In the genomic region with DNA sequence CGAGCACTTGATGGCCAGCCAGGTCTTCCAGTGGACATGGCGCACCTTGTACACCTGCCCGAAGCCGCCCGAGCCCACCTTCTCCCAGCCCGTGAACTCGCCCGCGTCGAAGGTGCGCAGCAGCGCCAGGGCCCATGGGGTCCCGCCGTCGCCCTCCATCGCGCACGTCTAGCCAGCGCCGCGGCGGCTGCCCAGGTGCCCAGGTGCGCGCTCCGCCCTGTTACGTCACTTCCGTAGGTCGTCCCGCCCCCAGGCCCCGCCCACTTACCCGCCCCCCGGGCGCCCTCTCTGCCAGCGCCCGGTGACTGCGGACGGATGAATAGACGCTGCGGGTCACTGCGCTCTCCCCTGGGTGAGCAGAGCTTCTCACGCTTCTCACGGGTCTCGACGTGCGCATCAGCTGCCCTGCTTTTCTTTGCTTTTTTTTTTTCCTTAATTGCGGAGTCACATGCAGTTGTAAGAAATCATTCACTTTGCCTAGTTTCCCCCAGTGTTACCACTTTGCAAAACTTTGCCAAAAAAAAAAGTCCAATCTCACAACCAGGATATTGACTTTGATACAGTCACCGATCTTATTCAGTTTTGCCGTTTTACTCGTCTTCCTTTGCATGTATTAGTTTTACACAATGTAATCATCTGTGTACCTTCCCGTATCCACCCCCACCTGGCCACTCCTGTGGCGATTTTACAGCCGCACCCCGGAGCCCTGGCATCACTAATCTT, we compare ENCODE assay signal across 8 cellular contexts. TPM values are rescaled to one million over a fixed set of nuclear protein-coding genes. Genes with fewer than 3 reads are reported as not detected.
A peak's percentile ranks its signal among the peaks of the same experiment; 100 is the strongest.
DNase-seq lines count a peak whose midpoint lies in the region; ATAC-seq and TF ChIP-seq lines count a peak whose summit lies in the region.

A gene (minus strand): TSS at position 170 of the 723 bp plus-strand sequence. CDS start 11 bp downstream, at position 159.

- CTCF ChIA-PET in AG04449 (lab: Yijun Ruan, JAX): interaction anchor here (1.2 to 5.1 kb wide), 5 partner anchors 10 to 156 kb away, joined by 3 to 63 read pairs (median 11); no protein-coding TSS in a partner anchor

- H3K36me3 ChIP-seq in GM23248 (ENCODE audit: low read depth) (no peaks in the 10 kb centered on the region), rectal smooth muscle tissue (ENCODE audit: control insufficient read depth, insufficient read depth, low read length) (no peaks in the 10 kb centered on the region)

- peaks cover 8% of the 10 kb centered on the region for H3F3A ChIP-seq in GM23248 (ENCODE audit: insufficient read depth)

- no peaks in the 10 kb centered on the region for H3K9me3 Mint-ChIP-seq in activated T-cell treated with anti-CD3 and anti-CD28 coated beads, Interleukin-2, amount 50 U/mL, for 4 hours

- peaks cover 17% of the 10 kb centered on the region for H3K4me1 ChIP-seq in GM23248 (ENCODE audit: insufficient read depth)
- peaks cover 4% of the 10 kb centered on the region for H3K4me1 ChIP-seq in rectal smooth muscle tissue (ENCODE audit: control insufficient read depth, insufficient read depth, low read length)

- POLR2A ChIA-PET in AG04449 (lab: Yijun Ruan, JAX): no interaction called here

- H3K9ac ChIP-seq in GM23248 (peak within 1 kb of the TSS; percentile 77), rectal smooth muscle tissue (ENCODE audit: low read length) (no peak within 1 kb of the TSS)

- H3K9me3 ChIP-seq in GM23248 (ENCODE audit: low read depth): no peaks in the 10 kb centered on the region

- peaks cover 10% of the 10 kb centered on the region; the same call in 1 of the 2 replicates for H3K27me3 ChIP-seq in GM23248 (replicated peaks; ENCODE audit: insufficient read depth)
- H3K27me3 ChIP-seq in rectal smooth muscle tissue (ENCODE audit: control insufficient read depth, insufficient read depth, low read length): peaks cover 35% of the 10 kb centered on the region

- H4K20me1 ChIP-seq in GM23248 (ENCODE audit: insufficient read depth): no peaks in the 10 kb centered on the region

- peaks cover 23% of the 10 kb centered on the region for H3K4me1 Mint-ChIP-seq in activated T-cell treated with anti-CD3 and anti-CD28 coated beads, Interleukin-2, amount 50 U/mL, for 4 hours (ENCODE audit: low read depth)

- DNase-seq in AG04449 (ENCODE audit: low read depth, low spot score) (no peak), GM23248 (peak; percentile 80), NCI-H69 (lab: John Stamatoyannopoulos, UW) (peak; percentile 97), germinal center (ENCODE audit: low spot score) (peak; percentile 88), pons (ENCODE audit: low spot score) (no peak)
- peak; percentile 58 for DNase-seq in activated T-cell treated with anti-CD3 and anti-CD28 coated beads, Interleukin-2, amount 50 U/mL, for 4 hours

- peak within 1 kb of the TSS; percentile 80 for H3K4me3 Mint-ChIP-seq in activated T-cell treated with anti-CD3 and anti-CD28 coated beads, Interleukin-2, amount 50 U/mL, for 4 hours

- H3K4me2 ChIP-seq in GM23248 (ENCODE audit: unreplicated experiment): peak within 1 kb of the TSS; percentile 81

- H2AFZ ChIP-seq in GM23248: peak within 1 kb of the TSS; percentile 65

- in situ Hi-C loops in GM23248 (cut with MboI): no loop called here

- no peaks in the 10 kb centered on the region for H3K9me2 ChIP-seq in GM23248 (ENCODE audit: insufficient read depth)

- peak within 1 kb of the TSS; percentile 66 for H3K4me3 ChIP-seq in AG04449 (ENCODE audit: low read depth, low read length)
- peak within 1 kb of the TSS; percentile 64 for H3K4me3 ChIP-seq in GM23248
- peak within 1 kb of the TSS; percentile 51 for H3K4me3 ChIP-seq in rectal smooth muscle tissue (ENCODE audit: low read length)

- peak; percentile 53 to 56 for ATAC-seq in activated T-cell treated with anti-CD3 and anti-CD28 coated beads, Interleukin-2, amount 50 U/mL, for 4 hours
- ATAC-seq in HG02938 (IDR thresholded peaks at IDR 0.05; ENCODE audit: unreplicated experiment): no peak

- no peak for TF ChIP-seq CTCF in AG04449 (IDR thresholded peaks at IDR 0.05; ENCODE audit: insufficient read depth, low read length, missing control alignments)

- H3K27ac ChIP-seq in GM23248: peak within 1 kb of the TSS; percentile 62
- H3K27ac ChIP-seq in rectal smooth muscle tissue (ENCODE audit: low read depth, low read length): peak within 1 kb of the TSS; percentile 12

- H3K27me3 Mint-ChIP-seq in activated T-cell treated with anti-CD3 and anti-CD28 coated beads, Interleukin-2, amount 50 U/mL, for 4 hours (ENCODE audit: low read depth): peaks cover 72% of the 10 kb centered on the region

- 7 to 8% methylated on average over 33 to 36 of the region's 53 CpGs for WGBS in GM23248 (ENCODE audit: low coverage in 1 of 2, low lambda C conversion rate in 2 of 2, missing lambda C conversion rate in 2 of 2), 2 experiments

- no peaks in the 10 kb centered on the region for H3K36me3 Mint-ChIP-seq in activated T-cell treated with anti-CD3 and anti-CD28 coated beads, Interleukin-2, amount 50 U/mL, for 4 hours (ENCODE audit: insufficient read depth)

- H3K79me2 ChIP-seq in GM23248 (ENCODE audit: insufficient read depth): no peaks in the 10 kb centered on the region

RNA-seq across cellular contexts. Expression of the gene that starts here (rescaled TPM):
- total RNA-seq in GM23248 (2014; rRNA removed; shearing (Covaris generic)): 0.54 and 1.0 TPM in 2 replicates
- polyA plus RNA-seq in GM23248 (2016; fragmentation: Nextera tagmentation; extraction: Ambion mirVana): 0.43 and 0.46 TPM in 2 replicates
- total RNA-seq in activated T-cell treated with anti-CD3 and anti-CD28 coated beads, Interleukin-2, amount 50 U/mL, for 4 hours: under 1 TPM; 0.13 to 0.20 (median 0.19) TPM

Comparison
In these comparisons a context has a peak if more than half of its experiments do, and no peak if none do; other contexts are left out.
1. Peak in DNase-seq and ATAC-seq in activated T-cell treated with anti-CD3 and anti-CD28 coated beads, Interleukin-2, amount 50 U/mL, for 4 hours; RNA of the gene not detected or under 1 TPM.
2. DNase-seq: peak in GM23248 (single experiment), NCI-H69 (single experiment) and germinal center (single experiment); none in AG04449 (single experiment) and pons (single experiment).
3. Peak in every context shown above with its lines, with median percentiles within 50 percentile points of each other: H3K4me3 ChIP-seq.